In the genomic region with DNA sequence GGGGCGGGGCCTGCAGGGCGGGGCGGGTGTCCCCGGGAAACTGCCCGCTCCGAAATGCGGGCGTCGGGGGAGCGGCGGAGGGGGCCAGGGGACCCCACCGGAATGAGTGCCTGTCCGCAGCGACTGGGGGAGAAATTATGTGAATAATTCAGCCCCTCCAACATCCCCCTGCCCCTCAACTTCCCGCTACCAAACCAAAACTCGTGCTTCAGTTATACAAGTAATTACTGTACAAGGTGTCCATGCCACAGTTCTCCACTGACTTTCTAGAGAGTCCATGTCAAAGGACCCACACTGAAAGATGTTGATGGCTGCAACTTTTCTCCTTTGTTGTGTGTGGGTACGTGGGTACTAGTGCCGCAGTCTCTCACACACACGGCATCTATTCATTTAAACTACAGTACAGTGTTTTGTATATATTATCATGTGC, we compare ENCODE assay signal across 8 cellular contexts. TPM values are rescaled to one million over a fixed set of nuclear protein-coding genes. Genes with fewer than 3 reads are reported as not detected.
DNase-seq lines count a peak whose midpoint lies in the region; ATAC-seq and TF ChIP-seq lines count a peak whose summit lies in the region.

No MANE protein-coding gene starts in this region.

- TF ChIP-seq POLR2A in upper lobe of left lung (IDR thresholded peaks at IDR 0.05), result no peak

- H3K27me3 ChIP-seq in OCI-LY1 (ENCODE audit: insufficient read depth, low read length) (no peaks in the 10 kb centered on the region), upper lobe of left lung (no peaks in the 10 kb centered on the region)

- H3K9me2 ChIP-seq in OCI-LY1 (ENCODE audit: low read depth, low read length), result no peaks in the 10 kb centered on the region

- peaks cover 38% of the 10 kb centered on the region for H3K4me1 Mint-ChIP-seq in activated T-cell treated with anti-CD3 and anti-CD28 coated beads, Interleukin-2, amount 50 U/mL, for 4 hours (ENCODE audit: low read depth)

- peaks cover 34% of the 10 kb centered on the region for H3K79me2 ChIP-seq in OCI-LY1 (ENCODE audit: insufficient read depth, low read length)

- no peaks in the 10 kb centered on the region for H3F3A ChIP-seq in OCI-LY1 (ENCODE audit: insufficient read depth, low read length)

- TF ChIP-seq EP300 in upper lobe of left lung (IDR thresholded peaks at IDR 0.05), result no peak

- ATAC-seq in activated T-cell treated with anti-CD3 and anti-CD28 coated beads, Interleukin-2, amount 50 U/mL, for 4 hours, result peak; percentile 5 to 7
- ATAC-seq in HG02885 (IDR thresholded peaks at IDR 0.05; ENCODE audit: poor library complexity, unreplicated experiment) (peak; percentile 2), upper lobe of left lung (ENCODE audit: low FRiP score in 2 of 2) (peak; percentile 5 to 11), HG02678 (IDR thresholded peaks at IDR 0.05; ENCODE audit: unreplicated experiment) (no peak)

- H3K4me3 Mint-ChIP-seq in activated T-cell treated with anti-CD3 and anti-CD28 coated beads, Interleukin-2, amount 50 U/mL, for 4 hours, result peak overlapping the region; percentile 87

- peak overlapping the region; percentile 100 for H3K4me2 ChIP-seq in OCI-LY1 (ENCODE audit: low read length)

- WGBS in mesodermal cell (ENCODE audit: insufficient coverage in 2 of 2), 2 experiments, result 0% methylated on average over 6 of the region's 19 CpGs; no CpG with 5 or more reads in 1 of the 2 experiments
- 0 to 4% methylated on average over 7 to 17 of the region's 19 CpGs for WGBS in upper lobe of left lung, 2 donors

- no peaks in the 10 kb centered on the region for H3K9me3 ChIP-seq in OCI-LY1 (ENCODE audit: low read length)
- H3K9me3 ChIP-seq in mesodermal cell (ENCODE audit: control insufficient read depth, low read length), result no peaks in the 10 kb centered on the region
- no peaks in the 10 kb centered on the region for H3K9me3 ChIP-seq in upper lobe of left lung

- TF ChIP-seq CTCF in OCI-LY1 (IDR thresholded peaks at IDR 0.05; ENCODE audit: low read length) (no peak), upper lobe of left lung (IDR thresholded peaks at IDR 0.05) (no peak)

- H3K4me1 ChIP-seq in OCI-LY1 (ENCODE audit: insufficient read depth, low read length, severe bottlenecking) (peaks cover 45% of the 10 kb centered on the region), mesodermal cell (ENCODE audit: control insufficient read depth, insufficient read depth, low read length, poor library complexity, severe bottlenecking) (peaks cover 9% of the 10 kb centered on the region), upper lobe of left lung (peaks cover 14 to 31% (median 22%) of the 10 kb centered on the region in 4 donors)

- peak overlapping the region; percentile 96 for H3K4me3 ChIP-seq in OCI-LY1 (ENCODE audit: low read depth, low read length, poor library complexity, severe bottlenecking)
- H3K4me3 ChIP-seq in mesodermal cell (ENCODE audit: extremely low read depth, insufficient read depth, low read length, poor library complexity, severe bottlenecking), result peak overlapping the region; percentile 91
- H3K4me3 ChIP-seq in upper lobe of left lung, result peak overlapping the region; percentile 45 to 92 (median 87)

- no peaks in the 10 kb centered on the region for H3K36me3 Mint-ChIP-seq in activated T-cell treated with anti-CD3 and anti-CD28 coated beads, Interleukin-2, amount 50 U/mL, for 4 hours (ENCODE audit: insufficient read depth)

- peak overlapping the region; percentile 98 for H2AFZ ChIP-seq in OCI-LY1 (ENCODE audit: low read length)

- H3K36me3 ChIP-seq in OCI-LY1 (ENCODE audit: insufficient read depth, low read length), result no peaks in the 10 kb centered on the region
- no peaks in the 10 kb centered on the region for H3K36me3 ChIP-seq in mesodermal cell (ENCODE audit: control insufficient read depth, insufficient read depth, low read length)
- no peaks in the 10 kb centered on the region for H3K36me3 ChIP-seq in upper lobe of left lung

- H3K27ac ChIP-seq in OCI-LY1 (ENCODE audit: low read depth, low read length, poor library complexity, severe bottlenecking), result peak overlapping the region; percentile 72
- peak overlapping the region; percentile 73 for H3K27ac ChIP-seq in mesodermal cell (ENCODE audit: low read depth, low read length, severe bottlenecking)
- peak overlapping the region; percentile 97 to 100 (median 100) for H3K27ac ChIP-seq in upper lobe of left lung

- no peaks in the 10 kb centered on the region for H3K9me3 Mint-ChIP-seq in activated T-cell treated with anti-CD3 and anti-CD28 coated beads, Interleukin-2, amount 50 U/mL, for 4 hours

- DNase-seq in activated T-cell treated with anti-CD3 and anti-CD28 coated beads, Interleukin-2, amount 50 U/mL, for 4 hours, result no peak
- no peak for DNase-seq in activated T-cell treated with anti-CD3 and anti-CD28 coated beads for 4 hours
- peak; percentile 65 for DNase-seq in dermis blood vessel endothelial cell
- no peak for DNase-seq in upper lobe of left lung

- H4K20me1 ChIP-seq in OCI-LY1 (ENCODE audit: insufficient read depth, low read length), result no peaks in the 10 kb centered on the region

- H3K27me3 Mint-ChIP-seq in activated T-cell treated with anti-CD3 and anti-CD28 coated beads, Interleukin-2, amount 50 U/mL, for 4 hours (ENCODE audit: low read depth), result no peaks in the 10 kb centered on the region

- H3K9ac ChIP-seq in OCI-LY1 (ENCODE audit: low read length), result peak overlapping the region; percentile 78

RNA-seq across cellular contexts. Expression of gene CDK17, which starts 0.4 kb away (rescaled TPM):
- 10 to 100 TPM; 29.9 to 37.4 (median 35.8) TPM for total RNA-seq in activated T-cell treated with anti-CD3 and anti-CD28 coated beads, Interleukin-2, amount 50 U/mL, for 4 hours
- total RNA-seq in dermis blood vessel endothelial cell (182 and 232 TPM in 2 replicates), upper lobe of left lung (10 to 100 TPM; 31.5 to 71.8 (median 42.5) TPM)
- polyA plus RNA-seq in mesodermal cell (2013, experiment 1 of 2), result 58.7 TPM
- polyA plus RNA-seq in mesodermal cell (2013, experiment 2 of 2), result 57.4 TPM
